32 cellular contexts compared by ENCODE assay signal in the genomic region with DNA sequence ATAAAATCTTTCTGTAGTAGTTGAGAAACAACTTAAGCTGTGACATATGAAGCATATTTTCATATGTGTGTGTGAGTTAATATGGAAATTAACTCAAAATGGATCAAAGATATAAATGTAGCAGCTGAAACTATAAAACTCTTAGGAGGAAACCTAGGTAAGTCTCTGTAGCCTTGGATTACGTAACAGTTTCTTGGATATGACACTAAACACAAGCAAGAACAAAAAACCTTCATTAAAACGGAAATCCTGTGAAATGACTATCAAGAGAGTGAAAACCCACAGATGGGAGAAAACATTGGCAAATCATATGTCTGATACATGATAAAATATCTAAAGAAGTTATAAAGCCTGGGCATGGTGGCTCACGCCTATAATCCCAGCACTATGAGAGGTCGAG.
"Had no signal": no experiment of that assay in that cellular context is flagged by ENCODE, and none has a peak within 500 bp of the region (broad histone marks: within the 10 kb centered on the region; RNA-seq: fewer than 3 reads in every experiment).

No MANE protein-coding gene starts in this region.

- H3K27me3 Mint-ChIP-seq: activated naive CD8-positive, alpha-beta T cell treated with anti-CD3 and anti-CD28 coated beads for 36 hours; naive B cell; stimulated activated memory B cell treated with anti-CD40 and anti-IgM and Interleukin-4, amounts not matched to agents 10 μg/mL and 1 μg/mL and 100 μg/mL, for 72 hours; stimulated activated naive CD8-positive, alpha-beta T cell treated with anti-CD3 and anti-CD28 coated beads, Interleukin-15, amount 100 ng/mL, for 72 hours; type B pancreatic cell had no signal

- H3K36me3 ChIP-seq: adrenal gland, ovary, prostate gland, uterus had no signal

- H3K4me3 ChIP-seq: adrenal gland, ascending aorta, coronary artery, dorsolateral prefrontal cortex, gastroesophageal sphincter, ovary, prostate gland, sigmoid colon, uterus had no signal

- H3K4me1 ChIP-seq: ascending aorta, gastroesophageal sphincter, prostate gland, uterus had no signal

- ATAC-seq: gastroesophageal sphincter; stimulated activated memory B cell treated with anti-CD40 and anti-IgM and Interleukin-4, amounts not matched to agents 10 μg/mL and 1 μg/mL and 100 μg/mL, for 72 hours; stimulated activated naive CD8-positive, alpha-beta T cell treated with anti-CD3 and anti-CD28 coated beads, Interleukin-15, amount 100 ng/mL, for 72 hours had no signal

- H3K27me3 ChIP-seq: adrenal gland, ascending aorta, brain microvascular endothelial cell, dorsolateral prefrontal cortex, gastroesophageal sphincter, ovary, sigmoid colon, uterus had no signal

- H3K9me3 Mint-ChIP-seq: activated naive CD4-positive, alpha-beta T cell treated with anti-CD3 and anti-CD28 coated beads for 36 hours; activated naive CD8-positive, alpha-beta T cell treated with anti-CD3 and anti-CD28 coated beads for 36 hours; activated T-helper 1 cell treated with anti-CD3 and anti-CD28 coated beads, Interleukin-12 subunit alpha, Interleukin-12 subunit beta, Interleukin-2, Interleukin-4 antibody, amounts not matched to agents 30 ng/mL and 10 ng/mL and 1 ng/mL, durations not matched to agents 14 hours and 24 hours and 36 hours; mesothelial cell of epicardium; naive B cell; nephron progenitor cell; stimulated activated naive CD8-positive, alpha-beta T cell treated with anti-CD3 and anti-CD28 coated beads, Interleukin-15, amount 100 ng/mL, for 72 hours; type B pancreatic cell had no signal

- H3K27ac ChIP-seq: adrenal gland, ascending aorta, brain microvascular endothelial cell, coronary artery, gastroesophageal sphincter, ovary, prostate gland, uterus, VCaP had no signal

- H3K4me1 Mint-ChIP-seq: activated naive CD8-positive, alpha-beta T cell treated with anti-CD3 and anti-CD28 coated beads for 36 hours; naive B cell had no signal

- H3K4me3 Mint-ChIP-seq: activated naive CD4-positive, alpha-beta T cell treated with anti-CD3 and anti-CD28 coated beads for 36 hours; activated naive CD8-positive, alpha-beta T cell treated with anti-CD3 and anti-CD28 coated beads for 36 hours; activated T-helper 1 cell treated with anti-CD3 and anti-CD28 coated beads, Interleukin-12 subunit alpha, Interleukin-12 subunit beta, Interleukin-2, Interleukin-4 antibody, amounts not matched to agents 30 ng/mL and 10 ng/mL and 1 ng/mL, durations not matched to agents 14 hours and 24 hours and 36 hours; mesothelial cell of epicardium; naive B cell; nephron progenitor cell; stimulated activated memory B cell treated with anti-CD40 and anti-IgM and Interleukin-4, amounts not matched to agents 10 μg/mL and 1 μg/mL and 100 μg/mL, for 72 hours; stimulated activated naive CD8-positive, alpha-beta T cell treated with anti-CD3 and anti-CD28 coated beads, Interleukin-15, amount 100 ng/mL, for 72 hours; type B pancreatic cell had no signal

- H3K9me3 ChIP-seq: adrenal gland, ascending aorta, gastroesophageal sphincter, ovary, prostate gland, sigmoid colon, uterus had no signal

- H3K27ac Mint-ChIP-seq: activated naive CD4-positive, alpha-beta T cell treated with anti-CD3 and anti-CD28 coated beads for 36 hours; activated naive CD8-positive, alpha-beta T cell treated with anti-CD3 and anti-CD28 coated beads for 36 hours; activated T-helper 1 cell treated with anti-CD3 and anti-CD28 coated beads, Interleukin-12 subunit alpha, Interleukin-12 subunit beta, Interleukin-2, Interleukin-4 antibody, amounts not matched to agents 30 ng/mL and 10 ng/mL and 1 ng/mL, durations not matched to agents 14 hours and 24 hours and 36 hours; stimulated activated naive CD8-positive, alpha-beta T cell treated with anti-CD3 and anti-CD28 coated beads, Interleukin-15, amount 100 ng/mL, for 72 hours; type B pancreatic cell had no signal

- DNase-seq: activated CD4-positive, alpha-beta T cell treated with anti-CD3 and anti-CD28 coated beads for 4 hours; activated CD4-positive, alpha-beta T cell treated with anti-CD3 and anti-CD28 coated beads, Interleukin-2, amount 50 U/mL, for 4 hours; activated CD8-positive, alpha-beta memory T cell treated with anti-CD3 and anti-CD28 coated beads, Interleukin-2, amount 50 U/mL, for 4 hours; activated effector memory CD4-positive, alpha-beta T cell treated with anti-CD3 and anti-CD28 coated beads, Interleukin-2, amount 50 U/mL, for 16 hours; activated naive CD4-positive, alpha-beta T cell treated with anti-CD3 and anti-CD28 coated beads for 36 hours; activated naive CD8-positive, alpha-beta T cell treated with anti-CD3 and anti-CD28 coated beads for 36 hours; activated T-cell treated with anti-CD3 and anti-CD28 coated beads, Interleukin-2, amount 50 U/mL, for 1 hour; adrenal gland; brain microvascular endothelial cell; dorsolateral prefrontal cortex; effector memory CD4-positive, alpha-beta T cell; hippocampal formation; naive B cell; nephron progenitor cell; ovary; retina; sigmoid colon; small intestine; stimulated activated CD4-positive, alpha-beta T cell treated with anti-CD3 and anti-CD28 coated beads, Interleukin-4, amount 100 ng/mL, for 4 hours; stimulated activated CD8-positive, alpha-beta memory T cell treated with anti-CD3 and anti-CD28 coated beads, Interleukin-4, amount 100 ng/mL, for 48 hours; stimulated activated naive CD8-positive, alpha-beta T cell treated with anti-CD3 and anti-CD28 coated beads, Interleukin-15, amount 100 ng/mL, for 72 hours; substantia nigra; uterus had no signal
